1 cellular context compared by ENCODE assay signal in the genomic region with DNA sequence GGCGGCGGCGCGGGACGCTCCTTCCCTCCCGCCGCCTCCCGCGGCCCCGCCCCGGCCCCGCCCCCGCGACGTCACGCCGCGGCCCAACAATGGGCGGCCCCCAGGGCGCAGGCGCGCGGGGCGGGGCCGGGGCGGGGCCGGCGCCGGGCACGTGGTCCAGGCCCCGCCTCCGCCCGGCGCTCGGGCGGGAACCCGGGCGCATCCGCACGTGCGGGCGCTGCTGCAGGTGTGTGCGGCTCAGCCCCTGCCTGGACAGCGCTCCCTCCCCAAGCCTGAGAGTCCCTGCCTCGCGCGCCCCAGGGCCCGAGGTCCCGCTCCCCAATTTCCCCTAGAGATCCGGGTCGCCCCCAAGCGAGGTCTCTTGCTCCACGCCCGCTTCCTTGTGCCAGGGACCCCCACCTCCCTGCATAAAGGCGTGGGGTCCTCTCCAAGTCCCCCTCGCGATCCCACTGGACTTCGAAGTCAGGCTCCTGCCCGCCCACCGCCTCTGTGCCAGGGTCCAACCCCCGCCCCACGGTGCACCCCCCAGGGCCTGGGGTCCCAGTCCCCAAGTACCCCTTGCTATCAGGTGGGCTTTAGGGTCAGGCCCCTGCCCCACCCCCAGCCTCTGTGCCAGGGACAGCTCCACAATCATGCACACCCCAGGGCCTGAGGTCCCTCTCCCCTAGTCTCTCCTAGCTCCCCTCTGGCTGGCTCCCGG.
TF ChIP-seq lines count a peak whose summit lies in the region.

A gene (minus strand): TSS at position 6 of the 700 bp plus-strand sequence. CDS start 267 bp downstream, outside the sequence.

TF ChIP-seq in HEK293, 187 proteins besides CTCF, POLR2A, EP300 and RAD21 (continued from another document):
- TF ChIP-seq ZNF2 (tag by site-specific recombination; IDR thresholded peaks at IDR 0.05) (no peak), ZNF610 (tag by site-specific recombination; IDR thresholded peaks at IDR 0.05; ENCODE audit: borderline replicate concordance) (peak; percentile 40; the same call in 1 of the 2 replicates), ZNF660 (tag by site-specific recombination; IDR thresholded peaks at IDR 0.05) (no peak), ZNF501 (tag by site-specific recombination; IDR thresholded peaks at IDR 0.05) (no peak), ZNF169 (tag by site-specific recombination; IDR thresholded peaks at IDR 0.05) (no peak), ZBTB48 (tag by site-specific recombination; IDR thresholded peaks at IDR 0.05) (peak; percentile 54; the same call in 1 of the 2 replicates), ZNF837 (tag by site-specific recombination; IDR thresholded peaks at IDR 0.05) (no peak), ZNF266 (tag by site-specific recombination; IDR thresholded peaks at IDR 0.05; ENCODE audit: low read depth) (no peak), ZNF548 (tag by site-specific recombination; IDR thresholded peaks at IDR 0.05) (no peak), SCRT2 (tag by site-specific recombination; IDR thresholded peaks at IDR 0.05) (no peak), ZNF596 (tag by site-specific recombination; IDR thresholded peaks at IDR 0.05) (no peak), OVOL3 (tag by site-specific recombination; IDR thresholded peaks at IDR 0.05) (no peak), IKZF3 (tag by site-specific recombination; IDR thresholded peaks at IDR 0.05) (no peak), ZNF530 (tag by site-specific recombination; IDR thresholded peaks at IDR 0.05; ENCODE audit: low read depth) (no peak), KLF10 (tag by site-specific recombination; IDR thresholded peaks at IDR 0.05) (peak; percentile 59; the same call in 1 of the 2 replicates), ZNF184 (tag by site-specific recombination; IDR thresholded peaks at IDR 0.05) (no peak), WT1 (tag by site-specific recombination; IDR thresholded peaks at IDR 0.05) (peak; percentile 19; the same call in 1 of the 2 replicates), ZFP69B (tag by site-specific recombination; IDR thresholded peaks at IDR 0.05) (peak; percentile 51; the same call in 1 of the 2 replicates), GLIS2 (tag by site-specific recombination; IDR thresholded peaks at IDR 0.05) (peak; percentile 49; the same call in 1 of the 2 replicates), GLI2 (tag by site-specific recombination; IDR thresholded peaks at IDR 0.05; ENCODE audit: borderline replicate concordance, low read depth) (no peak), ZNF664 (tag by site-specific recombination; IDR thresholded peaks at IDR 0.05) (no peak), SP3 (tag by site-specific recombination; IDR thresholded peaks at IDR 0.05) (peak; percentile 37; the same call in 1 of the 2 replicates), ZNF76 (tag by site-specific recombination; IDR thresholded peaks at IDR 0.05; ENCODE audit: borderline replicate concordance, low read depth) (no peak), ZXDB (tag by site-specific recombination; IDR thresholded peaks at IDR 0.05) (peak; percentile 65)
- TF ChIP-seq, protein P1, sequence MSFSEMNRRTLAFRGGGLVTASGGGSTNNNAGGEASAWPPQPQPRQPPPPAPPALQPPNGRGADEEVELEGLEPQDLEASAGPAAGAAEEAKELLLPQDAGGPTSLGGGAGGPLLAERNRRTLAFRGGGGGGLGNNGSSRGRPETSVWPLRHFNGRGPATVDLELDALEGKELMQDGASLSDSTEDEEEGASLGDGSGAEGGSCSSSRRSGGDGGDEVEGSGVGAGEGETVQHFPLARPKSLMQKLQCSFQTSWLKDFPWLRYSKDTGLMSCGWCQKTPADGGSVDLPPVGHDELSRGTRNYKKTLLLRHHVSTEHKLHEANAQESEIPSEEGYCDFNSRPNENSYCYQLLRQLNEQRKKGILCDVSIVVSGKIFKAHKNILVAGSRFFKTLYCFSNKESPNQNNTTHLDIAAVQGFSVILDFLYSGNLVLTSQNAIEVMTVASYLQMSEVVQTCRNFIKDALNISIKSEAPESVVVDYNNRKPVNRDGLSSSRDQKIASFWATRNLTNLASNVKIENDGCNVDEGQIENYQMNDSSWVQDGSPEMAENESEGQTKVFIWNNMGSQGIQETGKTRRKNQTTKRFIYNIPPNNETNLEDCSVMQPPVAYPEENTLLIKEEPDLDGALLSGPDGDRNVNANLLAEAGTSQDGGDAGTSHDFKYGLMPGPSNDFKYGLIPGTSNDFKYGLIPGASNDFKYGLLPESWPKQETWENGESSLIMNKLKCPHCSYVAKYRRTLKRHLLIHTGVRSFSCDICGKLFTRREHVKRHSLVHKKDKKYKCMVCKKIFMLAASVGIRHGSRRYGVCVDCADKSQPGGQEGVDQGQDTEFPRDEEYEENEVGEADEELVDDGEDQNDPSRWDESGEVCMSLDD (tag by site-specific recombination; IDR thresholded peaks at IDR 0.05): peak; percentile 71
- TF ChIP-seq, protein P2, sequence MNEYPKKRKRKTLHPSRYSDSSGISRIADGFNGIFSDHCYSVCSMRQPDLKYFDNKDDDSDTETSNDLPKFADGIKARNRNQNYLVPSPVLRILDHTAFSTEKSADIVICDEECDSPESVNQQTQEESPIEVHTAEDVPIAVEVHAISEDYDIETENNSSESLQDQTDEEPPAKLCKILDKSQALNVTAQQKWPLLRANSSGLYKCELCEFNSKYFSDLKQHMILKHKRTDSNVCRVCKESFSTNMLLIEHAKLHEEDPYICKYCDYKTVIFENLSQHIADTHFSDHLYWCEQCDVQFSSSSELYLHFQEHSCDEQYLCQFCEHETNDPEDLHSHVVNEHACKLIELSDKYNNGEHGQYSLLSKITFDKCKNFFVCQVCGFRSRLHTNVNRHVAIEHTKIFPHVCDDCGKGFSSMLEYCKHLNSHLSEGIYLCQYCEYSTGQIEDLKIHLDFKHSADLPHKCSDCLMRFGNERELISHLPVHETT (tag by site-specific recombination; IDR thresholded peaks at IDR 0.05): no peak
- TF ChIP-seq, protein P3, sequence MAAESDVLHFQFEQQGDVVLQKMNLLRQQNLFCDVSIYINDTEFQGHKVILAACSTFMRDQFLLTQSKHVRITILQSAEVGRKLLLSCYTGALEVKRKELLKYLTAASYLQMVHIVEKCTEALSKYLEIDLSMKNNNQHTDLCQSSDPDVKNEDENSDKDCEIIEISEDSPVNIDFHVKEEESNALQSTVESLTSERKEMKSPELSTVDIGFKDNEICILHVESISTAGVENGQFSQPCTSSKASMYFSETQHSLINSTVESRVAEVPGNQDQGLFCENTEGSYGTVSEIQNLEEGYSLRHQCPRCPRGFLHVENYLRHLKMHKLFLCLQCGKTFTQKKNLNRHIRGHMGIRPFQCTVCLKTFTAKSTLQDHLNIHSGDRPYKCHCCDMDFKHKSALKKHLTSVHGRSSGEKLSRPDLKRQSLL (tag by site-specific recombination; IDR thresholded peaks at IDR 0.05): no peak
- TF ChIP-seq, protein P4, sequence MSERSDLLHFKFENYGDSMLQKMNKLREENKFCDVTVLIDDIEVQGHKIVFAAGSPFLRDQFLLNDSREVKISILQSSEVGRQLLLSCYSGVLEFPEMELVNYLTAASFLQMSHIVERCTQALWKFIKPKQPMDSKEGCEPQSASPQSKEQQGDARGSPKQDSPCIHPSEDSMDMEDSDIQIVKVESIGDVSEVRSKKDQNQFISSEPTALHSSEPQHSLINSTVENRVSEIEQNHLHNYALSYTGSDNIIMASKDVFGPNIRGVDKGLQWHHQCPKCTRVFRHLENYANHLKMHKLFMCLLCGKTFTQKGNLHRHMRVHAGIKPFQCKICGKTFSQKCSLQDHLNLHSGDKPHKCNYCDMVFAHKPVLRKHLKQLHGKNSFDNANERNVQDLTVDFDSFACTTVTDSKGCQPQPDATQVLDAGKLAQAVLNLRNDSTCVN (tag by site-specific recombination; optimal IDR thresholded peaks at IDR 0.05): peak; percentile 50
- TF ChIP-seq, protein P5, sequence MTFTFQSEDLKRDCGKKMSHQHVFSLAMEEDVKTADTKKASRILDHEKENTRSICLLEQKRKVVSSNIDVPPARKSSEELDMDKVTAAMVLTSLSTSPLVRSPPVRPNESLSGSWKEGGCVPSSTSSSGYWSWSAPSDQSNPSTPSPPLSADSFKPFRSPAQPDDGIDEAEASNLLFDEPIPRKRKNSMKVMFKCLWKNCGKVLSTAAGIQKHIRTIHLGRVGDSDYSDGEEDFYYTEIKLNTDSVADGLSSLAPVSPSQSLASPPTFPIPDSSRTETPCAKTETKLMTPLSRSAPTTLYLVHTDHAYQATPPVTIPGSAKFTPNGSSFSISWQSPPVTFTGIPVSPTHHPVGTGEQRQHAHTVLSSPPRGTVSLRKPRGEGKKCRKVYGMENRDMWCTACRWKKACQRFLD (tag by site-specific recombination; IDR thresholded peaks at IDR 0.05): no peak
- TF ChIP-seq, protein P6, sequence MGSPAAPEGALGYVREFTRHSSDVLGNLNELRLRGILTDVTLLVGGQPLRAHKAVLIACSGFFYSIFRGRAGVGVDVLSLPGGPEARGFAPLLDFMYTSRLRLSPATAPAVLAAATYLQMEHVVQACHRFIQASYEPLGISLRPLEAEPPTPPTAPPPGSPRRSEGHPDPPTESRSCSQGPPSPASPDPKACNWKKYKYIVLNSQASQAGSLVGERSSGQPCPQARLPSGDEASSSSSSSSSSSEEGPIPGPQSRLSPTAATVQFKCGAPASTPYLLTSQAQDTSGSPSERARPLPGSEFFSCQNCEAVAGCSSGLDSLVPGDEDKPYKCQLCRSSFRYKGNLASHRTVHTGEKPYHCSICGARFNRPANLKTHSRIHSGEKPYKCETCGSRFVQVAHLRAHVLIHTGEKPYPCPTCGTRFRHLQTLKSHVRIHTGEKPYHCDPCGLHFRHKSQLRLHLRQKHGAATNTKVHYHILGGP (tag by site-specific recombination; IDR thresholded peaks at IDR 0.05): no peak
- TF ChIP-seq, protein P7, sequence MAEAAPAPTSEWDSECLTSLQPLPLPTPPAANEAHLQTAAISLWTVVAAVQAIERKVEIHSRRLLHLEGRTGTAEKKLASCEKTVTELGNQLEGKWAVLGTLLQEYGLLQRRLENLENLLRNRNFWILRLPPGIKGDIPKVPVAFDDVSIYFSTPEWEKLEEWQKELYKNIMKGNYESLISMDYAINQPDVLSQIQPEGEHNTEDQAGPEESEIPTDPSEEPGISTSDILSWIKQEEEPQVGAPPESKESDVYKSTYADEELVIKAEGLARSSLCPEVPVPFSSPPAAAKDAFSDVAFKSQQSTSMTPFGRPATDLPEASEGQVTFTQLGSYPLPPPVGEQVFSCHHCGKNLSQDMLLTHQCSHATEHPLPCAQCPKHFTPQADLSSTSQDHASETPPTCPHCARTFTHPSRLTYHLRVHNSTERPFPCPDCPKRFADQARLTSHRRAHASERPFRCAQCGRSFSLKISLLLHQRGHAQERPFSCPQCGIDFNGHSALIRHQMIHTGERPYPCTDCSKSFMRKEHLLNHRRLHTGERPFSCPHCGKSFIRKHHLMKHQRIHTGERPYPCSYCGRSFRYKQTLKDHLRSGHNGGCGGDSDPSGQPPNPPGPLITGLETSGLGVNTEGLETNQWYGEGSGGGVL (tag by site-specific recombination; IDR thresholded peaks at IDR 0.05): 0 out of 2 replicates have a peak, but pooled peaks have one; percentile 8
